In genomic region chr6:79702701-79703100, GRCh38 we compare ENCODE assay signal across 20 cellular contexts.
DNase-seq lines count a peak whose midpoint lies in the region; ATAC-seq and TF ChIP-seq lines count a peak whose summit lies in the region.
"Had no signal": no experiment of that assay in that cellular context is flagged by ENCODE, and none has a peak within 500 bp of the region (broad histone marks: within the 10 kb centered on the region; RNA-seq: fewer than 3 reads in every experiment).

No MANE protein-coding gene starts in this region.

- peak; percentile 73 for ATAC-seq in central memory CD8-positive, alpha-beta T cell (replicated peaks; ENCODE audit: extremely low read depth, poor library complexity, severe bottlenecking)
- ATAC-seq in stimulated activated naive CD8-positive, alpha-beta T cell treated with anti-CD3 and anti-CD28 coated beads, Interleukin-15, Interleukin-2, amounts not matched to agents 100 U/mL and 50 U/mL, for 24 hours = peak; percentile 71

- no peak for TF ChIP-seq CTCF in GM13977 (IDR thresholded peaks at IDR 0.05; ENCODE audit: extremely low read depth, insufficient read depth, missing control alignments)

- CTCF ChIA-PET in activated naive CD4-positive, alpha-beta T cell treated with anti-CD3 and anti-CD28 coated beads for 36 hours (lab: Charles Lee) = interaction anchor here (0.6 kb wide), 1 partner anchor 247 kb away, joined by 3 read pairs; no protein-coding TSS in a partner anchor

- in situ Hi-C loops in GM13977 (cut with MboI; ENCODE audit: low pct_unique_long_range_greater_than_20kb, low sequenced_read_pairs, unreplicated experiment) = loop anchor here (25.0 kb wide), 1 partner anchor 590 kb away; no protein-coding TSS in a partner anchor

- peaks cover 2% of the 10 kb centered on the region for H3K27me3 Mint-ChIP-seq in activated naive CD4-positive, alpha-beta T cell treated with anti-CD3 and anti-CD28 coated beads for 36 hours (ENCODE audit: low read depth)
- H3K27me3 Mint-ChIP-seq in central memory CD8-positive, alpha-beta T cell = no peaks in the 10 kb centered on the region

- H3K4me3 Mint-ChIP-seq in activated naive CD4-positive, alpha-beta T cell treated with anti-CD3 and anti-CD28 coated beads for 36 hours = no peak overlapping the region
- H3K4me3 Mint-ChIP-seq in central memory CD8-positive, alpha-beta T cell = peak overlapping the region; percentile 48
- H3K4me3 Mint-ChIP-seq: CD14-positive monocyte, mesothelial cell of epicardium, neural progenitor cell had no signal

- peaks cover 2% of the 10 kb centered on the region for H3K4me1 Mint-ChIP-seq in activated naive CD4-positive, alpha-beta T cell treated with anti-CD3 and anti-CD28 coated beads for 36 hours (ENCODE audit: low read depth)
- peaks cover 15% of the 10 kb centered on the region for H3K4me1 Mint-ChIP-seq in central memory CD8-positive, alpha-beta T cell
- H3K4me1 Mint-ChIP-seq: CD14-positive monocyte, mesothelial cell of epicardium, neural progenitor cell had no signal

- H3K36me3 Mint-ChIP-seq in activated naive CD4-positive, alpha-beta T cell treated with anti-CD3 and anti-CD28 coated beads for 36 hours (ENCODE audit: low read depth) = no peaks in the 10 kb centered on the region
- H3K36me3 Mint-ChIP-seq in central memory CD8-positive, alpha-beta T cell (ENCODE audit: insufficient read depth) = peaks cover 1% of the 10 kb centered on the region
- H3K36me3 Mint-ChIP-seq: CD14-positive monocyte had no signal

- intact Hi-C loops in activated naive CD4-positive, alpha-beta T cell treated with anti-CD3 and anti-CD28 coated beads for 36 hours (cut with micrococcal nuclease) = no loop called here

- no peaks in the 10 kb centered on the region for H3K9me3 Mint-ChIP-seq in activated naive CD4-positive, alpha-beta T cell treated with anti-CD3 and anti-CD28 coated beads for 36 hours
- H3K9me3 Mint-ChIP-seq in central memory CD8-positive, alpha-beta T cell = no peaks in the 10 kb centered on the region
- H3K9me3 Mint-ChIP-seq: CD14-positive monocyte, neural progenitor cell had no signal

- DNase-seq in activated naive CD4-positive, alpha-beta T cell treated with anti-CD3 and anti-CD28 coated beads for 36 hours = peak; percentile 38
- no peak for DNase-seq in activated naive CD4-positive, alpha-beta T cell treated with Interleukin-2 at 50 U/mL for 16 hours
- peak; percentile 56 for DNase-seq in activated CD8-positive, alpha-beta memory T cell treated with anti-CD3 and anti-CD28 coated beads, Interleukin-2, amount 50 U/mL, for 48 hours
- peak in 1 of 2 donors; percentile 13 for DNase-seq in central memory CD8-positive, alpha-beta T cell (ENCODE audit: low spot score in 2 of 2)
- DNase-seq in stimulated activated naive CD8-positive, alpha-beta T cell treated with anti-CD3 and anti-CD28 coated beads, Interleukin-15, Interleukin-2, amounts not matched to agents 100 U/mL and 50 U/mL, for 24 hours = peak; percentile 9
- no peak for DNase-seq in GM13977 (ENCODE audit: low spot score)
- DNase-seq in iPS-NIHi11 (ENCODE audit: low spot score) = no peak
- no peak for DNase-seq in SHP77 treated with DMSO at 0.1 percent for 48 hours (lab: John Stamatoyannopoulos, UW)
- DNase-seq: amniotic stem cell; central memory CD4-positive, alpha-beta T cell; DMS153; effector CD4-positive, alpha-beta T cell; esophagus squamous epithelium; NCI-H1436 treated with DMSO at 0.1 percent for 48 hours; NCI-H2171; Right ventricle myocardium superior; tibial artery had no signal

- no peak overlapping the region for H3K27ac Mint-ChIP-seq in activated naive CD4-positive, alpha-beta T cell treated with anti-CD3 and anti-CD28 coated beads for 36 hours
- H3K27ac Mint-ChIP-seq in central memory CD8-positive, alpha-beta T cell (ENCODE audit: low read depth) = peak overlapping the region; percentile 86
- H3K27ac Mint-ChIP-seq: mesothelial cell of epicardium, neural progenitor cell had no signal

Comparison
In these comparisons a context has a peak if more than half of its experiments do, and no peak if none do; other contexts are left out.
1. DNase-seq: peak in activated naive CD4-positive, alpha-beta T cell treated with anti-CD3 and anti-CD28 coated beads for 36 hours (single experiment), activated CD8-positive, alpha-beta memory T cell treated with anti-CD3 and anti-CD28 coated beads, Interleukin-2, amount 50 U/mL, for 48 hours (single experiment) and stimulated activated naive CD8-positive, alpha-beta T cell treated with anti-CD3 and anti-CD28 coated beads, Interleukin-15, Interleukin-2, amounts not matched to agents 100 U/mL and 50 U/mL, for 24 hours (single experiment); none in activated naive CD4-positive, alpha-beta T cell treated with Interleukin-2 at 50 U/mL for 16 hours (single experiment), GM13977 (single experiment), iPS-NIHi11 (single experiment) and SHP77 treated with DMSO at 0.1 percent for 48 hours (single experiment).